ENCODE assay signal across 11 cellular contexts in genomic region chr1:178091986-178092745, GRCh38. TPM values are rescaled to one million over a fixed set of nuclear protein-coding genes. Genes with fewer than 3 reads are reported as not detected.
DNase-seq lines count a peak whose midpoint lies in the region; TF ChIP-seq lines count a peak whose summit lies in the region.
"Had no signal": no experiment of that assay in that cellular context is flagged by ENCODE, and none has a peak within 500 bp of the region (broad histone marks: within the 10 kb centered on the region; RNA-seq: fewer than 3 reads in every experiment).

No MANE protein-coding gene starts in this region.

- no peak overlapping the region for H2AK5ac ChIP-seq in mesenchymal stem cell (ENCODE audit: low read length, severe bottlenecking)

- peak overlapping the region in 2 of 5 donors; percentile 17 to 57 for H3K4me3 Mint-ChIP-seq in immature natural killer cell

- no peak overlapping the region for H2BK15ac ChIP-seq in mesenchymal stem cell (ENCODE audit: low read depth, poor library complexity, severe bottlenecking)

- no peak overlapping the region for H3K18ac ChIP-seq in mesenchymal stem cell (ENCODE audit: low read depth in 1 of 2, low read length in 2 of 2)

- no peak overlapping the region for H3K23ac ChIP-seq in mesenchymal stem cell (ENCODE audit: low read length in 2 of 2)

- peaks cover 9 to 19% of the 10 kb centered on the region in 2 donors for H3K4me1 Mint-ChIP-seq in immature natural killer cell

- no peak overlapping the region for H3K14ac ChIP-seq in mesenchymal stem cell (ENCODE audit: low read length in 2 of 2)

- H3K4me3 ChIP-seq in HUES64 (ENCODE audit: low read length): peak overlapping the region; percentile 94
- peak overlapping the region in 1 of 2 donors; percentile 72 for H3K4me3 ChIP-seq in cardiac fibroblast (replicated peaks in 1 of 2; ENCODE audit: low read depth in 2 of 2, low read length in 2 of 2)
- peak overlapping the region in 1 of 2 experiments; percentile 85 for H3K4me3 ChIP-seq in mesenchymal stem cell (ENCODE audit: insufficient read depth in 1 of 2, low read depth in 1 of 2, low read length in 2 of 2)

- peaks cover 6 to 25% (median 7%) of the 10 kb centered on the region in 3 donors for H3K27me3 Mint-ChIP-seq in immature natural killer cell (ENCODE audit: low read depth in 3 of 3)

- WGBS in HUES64: 71% methylated on average over 3 of the region's 3 CpGs
- 70% methylated on average over 2 of the region's 3 CpGs for WGBS in mesenchymal stem cell

- H2AFZ ChIP-seq in mesenchymal stem cell (ENCODE audit: low read depth, low read length): no peak overlapping the region

- H2BK12ac ChIP-seq in mesenchymal stem cell (ENCODE audit: low read length in 2 of 2): no peak overlapping the region

- H3K9me3 Mint-ChIP-seq in immature natural killer cell: peaks cover 5 to 74% (median 19%) of the 10 kb centered on the region in 6 donors

- peaks cover 27% of the 10 kb centered on the region for H3K4me1 ChIP-seq in HUES64 (ENCODE audit: insufficient read depth, low read length)
- no peaks in the 10 kb centered on the region for H3K4me1 ChIP-seq in mesenchymal stem cell (ENCODE audit: control insufficient read depth, insufficient read depth, low read depth, low read length)

- H3K79me1 ChIP-seq in mesenchymal stem cell (replicated peaks; ENCODE audit: low read length, poor library complexity, severe bottlenecking): peaks cover 7% of the 10 kb centered on the region

- H3K36me3 ChIP-seq in HUES64 (ENCODE audit: insufficient read depth, low read length) (no peaks in the 10 kb centered on the region), mesenchymal stem cell (ENCODE audit: control insufficient read depth in 1 of 2, insufficient read depth in 2 of 2, low read depth in 1 of 2, low read length in 2 of 2) (peaks cover 0 to 4% of the 10 kb centered on the region in 2 experiments)

- H3K4me2 ChIP-seq in mesenchymal stem cell (ENCODE audit: low read length, poor library complexity, severe bottlenecking): peak overlapping the region; percentile 24

- no peak overlapping the region for H4K8ac ChIP-seq in mesenchymal stem cell (ENCODE audit: low read length)

- H3K9ac ChIP-seq in HUES64 (ENCODE audit: low read depth, low read length) (no peak overlapping the region), mesenchymal stem cell (ENCODE audit: low read length) (peak overlapping the region; percentile 91)

- peaks cover 0 to 5% (median 3%) of the 10 kb centered on the region in 3 donors for H3K36me3 Mint-ChIP-seq in immature natural killer cell

- H3K9me3 ChIP-seq in HUES64 (ENCODE audit: insufficient read depth, low read depth, low read length) (no peaks in the 10 kb centered on the region), mesenchymal stem cell (ENCODE audit: control insufficient read depth, low read length) (no peaks in the 10 kb centered on the region)

- no peak overlapping the region for H2BK120ac ChIP-seq in mesenchymal stem cell (ENCODE audit: low read depth, low read length)

- no peak overlapping the region for H4K91ac ChIP-seq in mesenchymal stem cell (ENCODE audit: low read length)

- no peaks in the 10 kb centered on the region for H3K27me3 ChIP-seq in HUES64 (ENCODE audit: insufficient read depth, low read length)
- H3K27me3 ChIP-seq in mesenchymal stem cell (ENCODE audit: control insufficient read depth in 1 of 2, insufficient read depth in 1 of 2, low read length in 2 of 2): no peaks in the 10 kb centered on the region

- H3K27ac ChIP-seq in HUES64 (ENCODE audit: low read depth, low read length) (no peak overlapping the region), mesenchymal stem cell (ENCODE audit: low read length, poor library complexity, severe bottlenecking) (no peak overlapping the region)

- DNase-seq in AG08396 (ENCODE audit: low spot score) (peak; percentile 25), cardiac fibroblast (ENCODE audit: low read depth in 2 of 2) (peak; percentile 66 to 73), mesenchymal stem cell (peak; percentile 27), RPMI8226 (no peak), COLO829 (ENCODE audit: low spot score) (no peak), immature natural killer cell (no peak), DMS153 treated with DMSO at 0.1 percent for 48 hours (lab: John Stamatoyannopoulos, UW; ENCODE audit: unreplicated experiment) (no peak)
- DNase-seq: foreskin melanocyte; NCI-H446 treated with DMSO at 0.1 percent for 48 hours; stimulated activated CD4-positive, alpha-beta T cell treated with anti-CD3 and anti-CD28 coated beads, Interleukin-2, amount 100 ng/mL, for 24 hours had no signal

- no peak overlapping the region for H2BK5ac ChIP-seq in mesenchymal stem cell (ENCODE audit: low read depth, low read length, poor library complexity, severe bottlenecking)

- TF ChIP-seq CTCF in cardiac fibroblast (IDR thresholded peaks at IDR 0.05; ENCODE audit: low read depth, low read length): no peak

- H3K27ac Mint-ChIP-seq in immature natural killer cell: no peak overlapping the region

- H3K4ac ChIP-seq in mesenchymal stem cell (ENCODE audit: low read depth in 1 of 2, low read length in 2 of 2): no peak overlapping the region

RNA-seq across cellular contexts. Expression of gene RASAL2, which starts 1.7 kb away (rescaled TPM):
- polyA plus RNA-seq in HUES64 (2013, experiment 1 of 2): 13.1 TPM
- polyA plus RNA-seq in HUES64 (2013, experiment 2 of 2): 14.4 TPM
- 8.5 TPM for polyA plus RNA-seq in mesenchymal stem cell (2013, experiment 1 of 2)
- polyA plus RNA-seq in mesenchymal stem cell (2013, experiment 2 of 2): 7.6 TPM
- polyA plus RNA-seq in immature natural killer cell: not detected

Comparison
In these comparisons a context has a peak if more than half of its experiments do, and no peak if none do; other contexts are left out.
1. DNase-seq: peak in AG08396 (single experiment), cardiac fibroblast (2 of 2) and mesenchymal stem cell (single experiment); none in RPMI8226 (single experiment), COLO829 (single experiment), immature natural killer cell (0 of 3) and DMS153 treated with DMSO at 0.1 percent for 48 hours (single experiment).